9 cellular contexts compared by ENCODE assay signal in the genomic region with DNA sequence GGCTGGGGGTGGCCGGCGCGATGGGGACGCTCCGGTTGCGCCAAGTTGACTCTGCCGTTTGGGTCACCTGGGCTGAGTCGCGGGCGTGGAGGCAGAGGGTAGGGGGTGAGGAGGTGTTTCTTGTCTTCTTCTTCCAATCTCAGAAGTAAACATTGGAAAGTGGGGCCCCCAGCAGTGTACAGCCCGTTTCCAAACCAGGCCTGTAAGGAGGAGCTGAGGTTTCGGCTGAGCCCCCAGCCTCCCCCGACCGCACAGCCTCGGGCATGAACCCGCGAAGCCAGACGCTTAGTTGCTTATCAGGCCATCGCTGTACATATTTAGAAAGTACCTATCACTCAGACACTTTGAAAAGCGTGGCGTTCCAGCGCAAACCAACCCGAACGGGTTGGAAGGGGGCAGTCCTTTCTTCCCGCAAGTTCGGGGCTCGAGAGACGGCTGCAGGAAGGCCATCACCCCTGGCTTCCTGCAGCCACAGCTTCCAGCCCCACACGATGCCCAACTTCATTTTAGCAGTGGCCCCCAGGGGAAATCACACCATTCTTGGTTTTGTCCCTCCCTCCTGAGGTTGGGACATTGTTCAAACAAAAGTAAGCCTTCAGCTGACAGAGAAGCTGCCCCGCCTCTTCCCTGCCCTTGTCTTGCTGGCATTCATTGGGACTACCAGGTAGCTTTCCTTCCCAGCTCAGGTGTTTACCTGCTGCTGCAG.
DNase-seq lines count a peak whose midpoint lies in the region; ATAC-seq and TF ChIP-seq lines count a peak whose summit lies in the region.
"Had no signal": no experiment of that assay in that cellular context is flagged by ENCODE, and none has a peak within 500 bp of the region (broad histone marks: within the 10 kb centered on the region; RNA-seq: fewer than 3 reads in every experiment).

No MANE protein-coding gene starts in this region.

- H3K9me3 ChIP-seq in cardiac muscle cell (ENCODE audit: low read depth) = no peaks in the 10 kb centered on the region
- H3K9me3 ChIP-seq in ascending aorta = no peaks in the 10 kb centered on the region

- H3K4me1 Mint-ChIP-seq in central memory CD8-positive, alpha-beta T cell = peaks cover 6% of the 10 kb centered on the region

- no peak for ATAC-seq in Right ventricle myocardium superior (ENCODE audit: poor library complexity)
- peak; percentile 66 for ATAC-seq in central memory CD8-positive, alpha-beta T cell (replicated peaks; ENCODE audit: extremely low read depth, poor library complexity, severe bottlenecking)

- no peak overlapping the region for H3K27ac Mint-ChIP-seq in central memory CD8-positive, alpha-beta T cell (ENCODE audit: low read depth)

- no peak for TF ChIP-seq CTCF in cardiac muscle cell (IDR thresholded peaks at IDR 0.05; ENCODE audit: low read depth, low read length)
- no peak for TF ChIP-seq CTCF in ascending aorta (IDR thresholded peaks at IDR 0.05)

- intact Hi-C loops in Right ventricle myocardium superior (cut with DNase I) = no loop called here
- intact Hi-C loops in ascending aorta (cut with DNase I) = loop anchor here (5.0 kb wide), 1 partner anchor 81 kb away; no protein-coding TSS in a partner anchor

- no peaks in the 10 kb centered on the region for H3K36me3 ChIP-seq in cardiac muscle cell
- H3K36me3 ChIP-seq in ascending aorta = no peaks in the 10 kb centered on the region

- DNase-seq in cardiac muscle cell (ENCODE audit: low read depth in 1 of 2, low spot score in 1 of 2) (no peak), Right ventricle myocardium superior (no peak), midbrain (lab: John Stamatoyannopoulos, UW) (peak; percentile 63), ureter (ENCODE audit: low spot score) (peak; percentile 68), ascending aorta (ENCODE audit: low spot score in 2 of 2) (no peak), NCI-H226 (no peak), NCI-H2171 treated with DMSO at 0.1 percent for 48 hours (lab: John Stamatoyannopoulos, UW) (no peak)
- no peak for DNase-seq in central memory CD8-positive, alpha-beta T cell (ENCODE audit: low spot score in 2 of 2)

- peaks cover 42% of the 10 kb centered on the region for H3K4me1 ChIP-seq in cardiac muscle cell (ENCODE audit: low read depth)
- H3K4me1 ChIP-seq in ascending aorta = peaks cover 10 to 39% of the 10 kb centered on the region in 2 donors

- peak overlapping the region; percentile 71 for H3K4me3 Mint-ChIP-seq in central memory CD8-positive, alpha-beta T cell

- no peaks in the 10 kb centered on the region for H3K27me3 ChIP-seq in cardiac muscle cell
- no peaks in the 10 kb centered on the region for H3K27me3 ChIP-seq in ascending aorta

- H3K4me3 ChIP-seq in cardiac muscle cell (no peak overlapping the region), ascending aorta (peak overlapping the region in 1 of 2 donors; percentile 37)
- H3K4me3 ChIP-seq: SK-N-MC had no signal

- H3K27ac ChIP-seq in cardiac muscle cell = peak overlapping the region; percentile 12
- no peak overlapping the region for H3K27ac ChIP-seq in ascending aorta
- H3K27ac ChIP-seq: SK-N-MC had no signal

- no peaks in the 10 kb centered on the region for H3K9me3 Mint-ChIP-seq in central memory CD8-positive, alpha-beta T cell

- H3K27me3 Mint-ChIP-seq in central memory CD8-positive, alpha-beta T cell = no peaks in the 10 kb centered on the region

- H3K36me3 Mint-ChIP-seq in central memory CD8-positive, alpha-beta T cell (ENCODE audit: insufficient read depth) = peaks cover 4% of the 10 kb centered on the region

Comparison
In these comparisons a context has a peak if more than half of its experiments do, and no peak if none do; other contexts are left out.
1. DNase-seq: peak in midbrain (single experiment) and ureter (single experiment); none in cardiac muscle cell (0 of 2), Right ventricle myocardium superior (single experiment), central memory CD8-positive, alpha-beta T cell (0 of 2), ascending aorta (0 of 2), NCI-H226 (single experiment) and NCI-H2171 treated with DMSO at 0.1 percent for 48 hours (single experiment).